In the genomic region with DNA sequence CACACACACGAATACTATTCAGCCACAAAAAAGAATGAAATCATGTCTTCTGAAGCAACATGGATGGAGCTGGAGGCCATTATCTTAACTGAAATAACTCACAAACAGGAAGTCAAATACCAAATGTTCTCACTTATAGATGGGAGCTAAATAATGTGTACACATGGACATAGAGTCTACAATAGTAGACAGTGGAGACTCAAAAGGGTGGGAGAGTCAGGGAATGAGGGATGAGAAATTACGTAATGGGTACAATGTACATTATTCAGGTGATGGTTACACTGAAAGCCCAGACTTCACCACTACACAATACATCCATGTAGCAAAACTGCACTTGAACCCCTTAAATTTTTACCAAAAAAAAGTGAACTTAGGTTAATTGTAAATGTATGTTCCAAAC, we compare ENCODE assay signal across 7 cellular contexts.
"Had no signal": no experiment of that assay in that cellular context is flagged by ENCODE, and none has a peak within 500 bp of the region (broad histone marks: within the 10 kb centered on the region; RNA-seq: fewer than 3 reads in every experiment).

No MANE protein-coding gene starts in this region.

- H3K4me3 ChIP-seq: GM12878 had no signal

- DNase-seq: GDM1, GF-D8 had no signal

- ATAC-seq: GM12878 had no signal

- FAIRE-seq: GM12878, GM12891, GM12892, GM18507, GM19239 had no signal
